In genomic region chr10:124739996-124740373, GRCh38 we compare ENCODE assay signal across 11 cellular contexts. TPM values are rescaled to one million over a fixed set of nuclear protein-coding genes. Genes with fewer than 3 reads are reported as not detected.
DNase-seq lines count a peak whose midpoint lies in the region; ATAC-seq, FAIRE-seq and TF ChIP-seq lines count a peak whose summit lies in the region.
"Had no signal": no experiment of that assay in that cellular context is flagged by ENCODE, and none has a peak within 500 bp of the region (broad histone marks: within the 10 kb centered on the region; RNA-seq: fewer than 3 reads in every experiment).

No MANE protein-coding gene starts in this region.

- H3K4me1 ChIP-seq in astrocyte (ENCODE audit: insufficient read depth, low read length), result peaks cover 26% of the 10 kb centered on the region
- H3K4me1 ChIP-seq in left lung, result peaks cover 67 to 84% of the 10 kb centered on the region in 2 donors
- peaks cover 86% of the 10 kb centered on the region for H3K4me1 ChIP-seq in suprapubic skin

- peaks cover 33% of the 10 kb centered on the region for H3K27me3 Mint-ChIP-seq in T-helper 1 cell treated with Interleukin-12 subunit alpha and Interleukin-12 subunit beta and Interleukin-4 antibody, amounts not matched to agents 30 μg/mL and 1 μg/mL, for 36 hours (ENCODE audit: low read depth)
- H3K27me3 Mint-ChIP-seq in astrocyte (ENCODE audit: low read depth, unreplicated experiment), result no peaks in the 10 kb centered on the region

- H3K4me3 ChIP-seq in astrocyte (ENCODE audit: insufficient read depth, low read depth, low read length) (no peak overlapping the region), left lung (no peak overlapping the region), suprapubic skin (peak overlapping the region; percentile 90)
- H3K4me3 ChIP-seq: cardiac muscle cell had no signal

- peaks cover 56% of the 10 kb centered on the region for H3K4me1 Mint-ChIP-seq in T-helper 1 cell treated with Interleukin-12 subunit alpha and Interleukin-12 subunit beta and Interleukin-4 antibody, amounts not matched to agents 30 μg/mL and 1 μg/mL, for 36 hours (ENCODE audit: low read depth)
- H3K4me1 Mint-ChIP-seq in astrocyte (ENCODE audit: low read depth, unreplicated experiment), result peaks cover 42% of the 10 kb centered on the region

- TF ChIP-seq EP300 in suprapubic skin (IDR thresholded peaks at IDR 0.05), result no peak

- peaks cover 77% of the 10 kb centered on the region for H4K20me1 ChIP-seq in astrocyte (ENCODE audit: insufficient read depth, low read length)

- TF ChIP-seq CTCF in astrocyte (IDR thresholded peaks at IDR 0.05; ENCODE audit: insufficient read depth, low read depth, low read length) (no peak), left lung (IDR thresholded peaks at IDR 0.05) (no peak), suprapubic skin (IDR thresholded peaks at IDR 0.05) (no peak)

- no peak for ATAC-seq in left lung
- ATAC-seq in GM18517 (IDR thresholded peaks at IDR 0.05; ENCODE audit: unreplicated experiment), result no peak
- ATAC-seq in activated naive CD4-positive, alpha-beta T cell treated with anti-CD3 and anti-CD28 coated beads, Interleukin-2, amount 50 U/mL, for 72 hours, result no peak

- no peak for TF ChIP-seq POLR2A in suprapubic skin (IDR thresholded peaks at IDR 0.05)

- no peak for DNase-seq in T-helper 1 cell
- DNase-seq in astrocyte (ENCODE audit: low read depth), result no peak
- no peak for DNase-seq in left lung
- no peak for DNase-seq in suprapubic skin (ENCODE audit: low spot score in 2 of 2)
- no peak for DNase-seq in MV-4-11 (lab: John Stamatoyannopoulos, UW)
- no peak for DNase-seq in activated naive CD4-positive, alpha-beta T cell treated with anti-CD3 and anti-CD28 coated beads, Interleukin-2, amount 50 U/mL, for 72 hours (ENCODE audit: low spot score in 2 of 2)
- DNase-seq: SHP77 treated with DMSO at 0.1 percent for 48 hours had no signal

- H3K4me2 ChIP-seq in astrocyte (ENCODE audit: low read length), result peak overlapping the region; percentile 88

- no peak overlapping the region for H3K27ac ChIP-seq in astrocyte (ENCODE audit: low read depth, low read length)
- H3K27ac ChIP-seq in left lung, result peak overlapping the region; percentile 72 to 93
- H3K27ac ChIP-seq in suprapubic skin, result peak overlapping the region; percentile 95
- H3K27ac ChIP-seq: cardiac muscle cell had no signal

- peaks cover 29% of the 10 kb centered on the region for H3K36me3 Mint-ChIP-seq in T-helper 1 cell treated with Interleukin-12 subunit alpha and Interleukin-12 subunit beta and Interleukin-4 antibody, amounts not matched to agents 30 μg/mL and 1 μg/mL, for 36 hours (ENCODE audit: low read depth)
- H3K36me3 Mint-ChIP-seq in astrocyte (ENCODE audit: low read depth, unreplicated experiment), result peaks cover 2% of the 10 kb centered on the region
- H3K36me3 Mint-ChIP-seq in activated naive CD4-positive, alpha-beta T cell treated with anti-CD3 and anti-CD28 coated beads, Interleukin-2, amount 50 U/mL, for 72 hours, result peaks cover 13 to 14% of the 10 kb centered on the region in 2 donors

- H3K27me3 ChIP-seq in astrocyte (ENCODE audit: insufficient read depth, low read length) (no peaks in the 10 kb centered on the region), left lung (no peaks in the 10 kb centered on the region), suprapubic skin (no peaks in the 10 kb centered on the region)
- H3K27me3 ChIP-seq: cardiac muscle cell had no signal

- H3K9me3 ChIP-seq in astrocyte (ENCODE audit: insufficient read depth, low read depth, low read length) (no peaks in the 10 kb centered on the region), left lung (no peaks in the 10 kb centered on the region), suprapubic skin (no peaks in the 10 kb centered on the region)

- H3K9ac ChIP-seq in astrocyte (ENCODE audit: low read length), result no peak overlapping the region

- no peak for FAIRE-seq in astrocyte (lab: Jason Lieb, UNC)
- FAIRE-seq: A204.1 had no signal

- intact Hi-C loops in left lung (cut with DNase I), result loop anchor here in 1 of 2 donors (5.0 kb wide), 2 partner anchors 108 to 208 kb away; no protein-coding TSS in a partner anchor

- H3K36me3 ChIP-seq in astrocyte (ENCODE audit: insufficient read depth, low read length) (no peaks in the 10 kb centered on the region), left lung (no peaks in the 10 kb centered on the region), suprapubic skin (no peaks in the 10 kb centered on the region)
- H3K36me3 ChIP-seq: cardiac muscle cell had no signal

- H3K27ac Mint-ChIP-seq in T-helper 1 cell treated with Interleukin-12 subunit alpha and Interleukin-12 subunit beta and Interleukin-4 antibody, amounts not matched to agents 30 μg/mL and 1 μg/mL, for 36 hours, result no peak overlapping the region
- peak overlapping the region; percentile 15 for H3K27ac Mint-ChIP-seq in astrocyte (ENCODE audit: unreplicated experiment)
- H3K27ac Mint-ChIP-seq in activated naive CD4-positive, alpha-beta T cell treated with anti-CD3 and anti-CD28 coated beads, Interleukin-2, amount 50 U/mL, for 72 hours, result peak overlapping the region in 1 of 2 donors; percentile 25

- H3K9me3 Mint-ChIP-seq in T-helper 1 cell treated with Interleukin-12 subunit alpha and Interleukin-12 subunit beta and Interleukin-4 antibody, amounts not matched to agents 30 μg/mL and 1 μg/mL, for 36 hours, result no peaks in the 10 kb centered on the region
- no peaks in the 10 kb centered on the region for H3K9me3 Mint-ChIP-seq in astrocyte (ENCODE audit: unreplicated experiment)
- no peaks in the 10 kb centered on the region for H3K9me3 Mint-ChIP-seq in activated naive CD4-positive, alpha-beta T cell treated with anti-CD3 and anti-CD28 coated beads, Interleukin-2, amount 50 U/mL, for 72 hours

- 16% methylated on average over 6 of the region's 6 CpGs for WGBS in suprapubic skin

- peaks cover 45% of the 10 kb centered on the region for H3K79me2 ChIP-seq in astrocyte (ENCODE audit: insufficient read depth, low read length)

- H3K4me3 Mint-ChIP-seq in T-helper 1 cell treated with Interleukin-12 subunit alpha and Interleukin-12 subunit beta and Interleukin-4 antibody, amounts not matched to agents 30 μg/mL and 1 μg/mL, for 36 hours, result peak overlapping the region; percentile 3
- H3K4me3 Mint-ChIP-seq in astrocyte (ENCODE audit: unreplicated experiment), result peak overlapping the region; percentile 24

- no peak overlapping the region for H2AFZ ChIP-seq in astrocyte (ENCODE audit: low read depth, low read length)

RNA-seq across cellular contexts. Expression of gene FAM53B, which starts 4.2 kb away (rescaled TPM):
- total RNA-seq in astrocyte, result 12.9 and 13.7 TPM in 2 replicates
- total RNA-seq in left lung, result 10 to 100 TPM; 26.6 to 34.6 TPM
- 10 to 100 TPM; 63.5 to 75.5 (median 67.3) TPM for total RNA-seq in suprapubic skin
- 10 to 100 TPM in 1 of 2 donors, 1 to 10 TPM in 1; 6.1 to 11.8 TPM for total RNA-seq in activated naive CD4-positive, alpha-beta T cell treated with anti-CD3 and anti-CD28 coated beads, Interleukin-2, amount 50 U/mL, for 72 hours

RNA-seq across cellular contexts. Expression of gene EEF1AKMT2, which starts 51.7 kb away (rescaled TPM):
- 19.1 and 19.5 TPM in 2 replicates for total RNA-seq in astrocyte
- 10 to 100 TPM; 14.9 to 15.5 TPM for total RNA-seq in left lung
- total RNA-seq in suprapubic skin, result 10 to 100 TPM; 11.4 to 23.8 (median 15.3) TPM
- total RNA-seq in activated naive CD4-positive, alpha-beta T cell treated with anti-CD3 and anti-CD28 coated beads, Interleukin-2, amount 50 U/mL, for 72 hours, result 10 to 100 TPM in 1 of 2 donors, 1 to 10 TPM in 1; 1.1 to 27.7 TPM
